In genomic region chr2:227780981-227781630, GRCh38 we compare ENCODE assay signal across 34 cellular contexts. TPM values are rescaled to one million over a fixed set of nuclear protein-coding genes. Genes with fewer than 3 reads are reported as not detected.
DNase-seq lines count a peak whose midpoint lies in the region; ATAC-seq and TF ChIP-seq lines count a peak whose summit lies in the region.
"Had no signal": no experiment of that assay in that cellular context is flagged by ENCODE, and none has a peak within 500 bp of the region (broad histone marks: within the 10 kb centered on the region; RNA-seq: fewer than 3 reads in every experiment).

No MANE protein-coding gene starts in this region.

- TF ChIP-seq POLR2A in transverse colon (IDR thresholded peaks at IDR 0.05): no peak

- TF ChIP-seq CTCF in transverse colon (IDR thresholded peaks at IDR 0.05): no peak

- peaks cover 0 to 16% (median 13%) of the 10 kb centered on the region in 4 donors for H3K4me1 ChIP-seq in transverse colon
- H3K4me1 ChIP-seq: breast epithelium, tibial artery had no signal

- ATAC-seq in activated T-helper 17 cell treated with anti-CD3 and anti-CD28 coated beads, Interleukin-2, amount 50 U/mL, for 72 hours (replicated peaks): no peak
- peak; percentile 98 for ATAC-seq in left colon
- no peak for ATAC-seq in GM21367 (IDR thresholded peaks at IDR 0.05; ENCODE audit: unreplicated experiment)
- ATAC-seq: activated CD8-positive, alpha-beta memory T cell treated with anti-CD3 and anti-CD28 coated beads, Interleukin-2, amount 10 ng/mL, durations not matched to agents 7 days and 5 days; activated T-cell treated with anti-CD3 and anti-CD28 coated beads, Interleukin-2, amount 50 U/mL, for 72 hours; CD8-positive, alpha-beta T cell; left cardiac atrium; naive thymus-derived CD4-positive, alpha-beta T cell; sciatic nerve had no signal

- no peaks in the 10 kb centered on the region for H3K36me3 Mint-ChIP-seq in activated T-helper 17 cell treated with anti-CD3 and anti-CD28 coated beads, Interleukin-2, amount 50 U/mL, for 72 hours (ENCODE audit: low read depth)
- H3K36me3 Mint-ChIP-seq: activated CD8-positive, alpha-beta memory T cell treated with anti-CD3 and anti-CD28 coated beads, Interleukin-2, amount 10 ng/mL, durations not matched to agents 7 days and 5 days; activated naive CD4-positive, alpha-beta T cell treated with anti-CD3 and anti-CD28 coated beads, Interleukin-2, amount 10 ng/mL, durations not matched to agents 7 days and 5 days; CD8-positive, alpha-beta T cell; naive thymus-derived CD4-positive, alpha-beta T cell had no signal

- no peaks in the 10 kb centered on the region for H3K27me3 Mint-ChIP-seq in activated T-helper 17 cell treated with anti-CD3 and anti-CD28 coated beads, Interleukin-2, amount 50 U/mL, for 72 hours

- 29 to 41% methylated on average over 13 to 15 of the region's 15 CpGs for whole genome bisulfite sequencing in transverse colon (ENCODE audit: low coverage in 1 of 2), 2 donors

- in situ Hi-C loops in transverse colon (cut with MboI; ENCODE audit: low pct_ligation_motif_present in 1 of 4, low pct_unique_long_range_greater_than_20kb in 1 of 4, low sequenced_read_pairs in 3 of 4): no loop called here

- no peaks in the 10 kb centered on the region for H3K36me3 ChIP-seq in transverse colon
- H3K36me3 ChIP-seq: breast epithelium, ovary, tibial artery had no signal

- peak overlapping the region; percentile 7 for H3K4me3 Mint-ChIP-seq in activated T-helper 17 cell treated with anti-CD3 and anti-CD28 coated beads, Interleukin-2, amount 50 U/mL, for 72 hours
- H3K4me3 Mint-ChIP-seq: activated CD8-positive, alpha-beta memory T cell treated with anti-CD3 and anti-CD28 coated beads, Interleukin-2, amount 10 ng/mL, durations not matched to agents 7 days and 5 days; activated naive CD4-positive, alpha-beta T cell treated with anti-CD3 and anti-CD28 coated beads, Interleukin-2, amount 10 ng/mL, durations not matched to agents 7 days and 5 days; activated T-cell treated with anti-CD3 and anti-CD28 coated beads, Interleukin-2, amount 50 U/mL, for 72 hours; CD8-positive, alpha-beta T cell; naive thymus-derived CD4-positive, alpha-beta T cell; stimulated activated naive CD8-positive, alpha-beta T cell treated with anti-CD3 and anti-CD28 coated beads, Interleukin-15, Interleukin-2, amounts not matched to agents 100 ng/mL and 50 ng/mL, for 24 hours had no signal

- intact Hi-C loops in left colon (cut with DNase I, micrococcal nuclease): no loop called here
- intact Hi-C loops in transverse colon (cut with DNase I; ENCODE audit: low total_unique reads): no loop called here

- no peak for TF ChIP-seq EP300 in transverse colon (IDR thresholded peaks at IDR 0.05; ENCODE audit: low read depth)

- peaks cover 36% of the 10 kb centered on the region for H3K4me1 Mint-ChIP-seq in activated T-helper 17 cell treated with anti-CD3 and anti-CD28 coated beads, Interleukin-2, amount 50 U/mL, for 72 hours

- no peak overlapping the region for H3K27ac Mint-ChIP-seq in activated T-helper 17 cell treated with anti-CD3 and anti-CD28 coated beads, Interleukin-2, amount 50 U/mL, for 72 hours
- H3K27ac Mint-ChIP-seq: activated CD8-positive, alpha-beta memory T cell treated with anti-CD3 and anti-CD28 coated beads, Interleukin-2, amount 10 ng/mL, durations not matched to agents 7 days and 5 days; activated naive CD4-positive, alpha-beta T cell treated with anti-CD3 and anti-CD28 coated beads, Interleukin-2, amount 10 ng/mL, durations not matched to agents 7 days and 5 days; activated T-cell treated with anti-CD3 and anti-CD28 coated beads, Interleukin-2, amount 50 U/mL, for 72 hours; CD8-positive, alpha-beta T cell; naive thymus-derived CD4-positive, alpha-beta T cell; stimulated activated naive CD8-positive, alpha-beta T cell treated with anti-CD3 and anti-CD28 coated beads, Interleukin-15, Interleukin-2, amounts not matched to agents 100 ng/mL and 50 ng/mL, for 24 hours had no signal

- peak; percentile 7 for DNase-seq in NCI-H82 (lab: John Stamatoyannopoulos, UW)
- DNase-seq in NCI-H82 treated with DMSO at 0.1 percent for 48 hours (lab: John Stamatoyannopoulos, UW; ENCODE audit: unreplicated experiment): no peak
- DNase-seq in left colon: peak; percentile 74 to 83
- peak; percentile 81 for DNase-seq in transverse colon
- DNase-seq in SW 1271 (lab: John Stamatoyannopoulos, UW): no peak
- no peak for DNase-seq in HuH-7.5 (ENCODE audit: low spot score)
- DNase-seq: activated CD4-positive, alpha-beta T cell treated with anti-CD3 and anti-CD28 coated beads, Interleukin-2, amount 50 U/mL, for 1 hour; activated CD8-positive, alpha-beta memory T cell treated with anti-CD3 and anti-CD28 coated beads, Interleukin-2, amount 10 ng/mL, durations not matched to agents 7 days and 5 days; activated naive CD4-positive, alpha-beta T cell treated with anti-CD3 and anti-CD28 coated beads, Interleukin-2, amount 10 ng/mL, durations not matched to agents 7 days and 5 days; activated T-cell treated with anti-CD3 and anti-CD28 coated beads, Interleukin-2, amount 50 U/mL, for 72 hours; amygdala; CD8-positive, alpha-beta T cell; DMS153; GOT3; Kasumi-1; left cardiac atrium; mesenchymal stem cell; naive thymus-derived CD4-positive, alpha-beta T cell; NCI-H1694 treated with DMSO at 0.1 percent for 48 hours; NCI-H526; ovary; RPMI8226; T-helper 9 cell; tibial artery had no signal

- no peak overlapping the region for H3K4me3 ChIP-seq in transverse colon
- H3K4me3 ChIP-seq: breast epithelium, coronary artery, ovary, tibial artery had no signal

- no peaks in the 10 kb centered on the region for H3K9me3 ChIP-seq in transverse colon
- H3K9me3 ChIP-seq: breast epithelium, ovary, tibial artery had no signal

- no peaks in the 10 kb centered on the region for H3K27me3 ChIP-seq in transverse colon
- H3K27me3 ChIP-seq: breast epithelium, ovary, tibial artery had no signal

- no peaks in the 10 kb centered on the region for H3K9me3 Mint-ChIP-seq in activated T-helper 17 cell treated with anti-CD3 and anti-CD28 coated beads, Interleukin-2, amount 50 U/mL, for 72 hours
- H3K9me3 Mint-ChIP-seq: activated naive CD4-positive, alpha-beta T cell treated with anti-CD3 and anti-CD28 coated beads, Interleukin-2, amount 10 ng/mL, durations not matched to agents 7 days and 5 days; CD8-positive, alpha-beta T cell; naive thymus-derived CD4-positive, alpha-beta T cell; stimulated activated naive CD8-positive, alpha-beta T cell treated with anti-CD3 and anti-CD28 coated beads, Interleukin-15, Interleukin-2, amounts not matched to agents 100 ng/mL and 50 ng/mL, for 24 hours had no signal

- H3K27ac ChIP-seq in transverse colon: peak overlapping the region; percentile 60 to 81 (median 72)
- H3K27ac ChIP-seq: breast epithelium, coronary artery, ovary, tibial artery had no signal

RNA-seq across cellular contexts. Expression of gene CCL20, which starts 32.5 kb away (rescaled TPM):
- 100 to 1,000 TPM in 1 of 2 donors, 10 to 100 TPM in 1; 36.1 to 137 TPM for total RNA-seq in activated T-helper 17 cell treated with anti-CD3 and anti-CD28 coated beads, Interleukin-2, amount 50 U/mL, for 72 hours
- 10 to 100 TPM; 13.6 to 29.9 TPM for total RNA-seq in left colon
- 10 to 100 TPM in 1 of 4 donors, 1 to 10 TPM in 2, not detected in 1; 4.5 to 70.7 (median 9.3) TPM for total RNA-seq in transverse colon
- total RNA-seq: A172, fibroblast of lung, left cardiac atrium had no signal

RNA-seq across cellular contexts. Expression of gene SCYGR8, which starts 35.4 kb away (rescaled TPM):
- total RNA-seq in activated T-helper 17 cell treated with anti-CD3 and anti-CD28 coated beads, Interleukin-2, amount 50 U/mL, for 72 hours: not detected
- not detected for total RNA-seq in left colon
- total RNA-seq in transverse colon: not detected
- total RNA-seq: A172; activated CD8-positive, alpha-beta memory T cell treated with anti-CD3 and anti-CD28 coated beads, Interleukin-2, amount 10 ng/mL, durations not matched to agents 7 days and 5 days; activated T-cell treated with anti-CD3 and anti-CD28 coated beads, Interleukin-2, amount 50 U/mL, for 72 hours; breast epithelium; CD8-positive, alpha-beta T cell; fibroblast of lung; glomerular endothelial cell; HT1080; left cardiac atrium; naive thymus-derived CD4-positive, alpha-beta T cell; ovary; sciatic nerve had no signal

RNA-seq across cellular contexts. Expression of gene SCYGR7, which starts 53.0 kb away (rescaled TPM):
- not detected for total RNA-seq in activated T-helper 17 cell treated with anti-CD3 and anti-CD28 coated beads, Interleukin-2, amount 50 U/mL, for 72 hours
- total RNA-seq in left colon: not detected
- total RNA-seq in transverse colon: not detected
- total RNA-seq: A172; activated CD8-positive, alpha-beta memory T cell treated with anti-CD3 and anti-CD28 coated beads, Interleukin-2, amount 10 ng/mL, durations not matched to agents 7 days and 5 days; activated T-cell treated with anti-CD3 and anti-CD28 coated beads, Interleukin-2, amount 50 U/mL, for 72 hours; breast epithelium; CD8-positive, alpha-beta T cell; fibroblast of lung; glomerular endothelial cell; HT1080; left cardiac atrium; naive thymus-derived CD4-positive, alpha-beta T cell; ovary; sciatic nerve had no signal

RNA-seq across cellular contexts. Expression of gene SCYGR6, which starts 56.5 kb away (rescaled TPM):
- total RNA-seq in activated T-helper 17 cell treated with anti-CD3 and anti-CD28 coated beads, Interleukin-2, amount 50 U/mL, for 72 hours: not detected
- total RNA-seq in left colon (not detected), transverse colon (not detected)
- total RNA-seq: A172; activated CD8-positive, alpha-beta memory T cell treated with anti-CD3 and anti-CD28 coated beads, Interleukin-2, amount 10 ng/mL, durations not matched to agents 7 days and 5 days; activated T-cell treated with anti-CD3 and anti-CD28 coated beads, Interleukin-2, amount 50 U/mL, for 72 hours; breast epithelium; CD8-positive, alpha-beta T cell; fibroblast of lung; glomerular endothelial cell; HT1080; left cardiac atrium; naive thymus-derived CD4-positive, alpha-beta T cell; ovary; sciatic nerve had no signal

Comparison
In these comparisons a context has a peak if more than half of its experiments do, and no peak if none do; other contexts are left out.
1. DNase-seq: peak in NCI-H82 (single experiment), left colon (2 of 2) and transverse colon (single experiment); none in NCI-H82 treated with DMSO at 0.1 percent for 48 hours (single experiment), SW 1271 (0 of 2) and HuH-7.5 (single experiment).